24 cellular contexts compared by ENCODE assay signal in the genomic region with DNA sequence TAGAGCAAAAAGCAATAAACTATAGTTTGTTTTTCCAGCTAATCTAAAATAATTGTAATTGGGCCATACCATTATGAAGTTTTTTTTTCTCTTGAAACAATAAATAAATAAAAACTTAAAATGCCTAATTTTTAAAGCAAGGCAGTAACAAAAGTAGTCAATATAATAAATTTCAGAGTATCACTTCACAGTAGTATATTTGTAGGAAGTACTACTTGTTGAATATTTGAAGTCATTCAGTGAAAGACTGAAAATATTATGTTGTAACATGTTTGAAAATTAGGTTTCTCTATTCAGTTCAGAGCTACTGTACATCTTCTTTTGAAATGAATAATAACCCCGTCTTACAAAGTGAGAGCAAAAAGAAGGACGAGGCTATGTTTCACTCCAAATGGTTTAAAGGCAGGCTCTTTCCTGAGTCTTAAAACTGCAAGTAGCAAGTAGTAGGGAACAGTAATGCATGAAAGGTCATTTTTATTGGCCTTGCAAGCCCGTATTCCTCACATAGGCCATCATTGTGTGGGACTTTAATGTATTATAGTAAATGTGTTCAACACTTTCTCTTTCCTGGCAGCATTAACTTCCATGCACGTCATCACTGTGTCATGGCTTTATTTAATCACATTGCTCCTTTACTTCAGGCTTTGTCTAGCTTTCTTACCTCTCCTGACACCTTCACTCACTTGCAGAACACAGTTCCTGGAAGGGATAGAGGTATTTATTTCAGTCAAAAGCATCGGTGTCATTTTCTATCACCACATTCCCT.
"Had no signal": no experiment of that assay in that cellular context is flagged by ENCODE, and none has a peak within 500 bp of the region (broad histone marks: within the 10 kb centered on the region; RNA-seq: fewer than 3 reads in every experiment).

No MANE protein-coding gene starts in this region.

- H3K36me3 Mint-ChIP-seq: natural killer cell; stimulated activated effector memory CD8-positive, alpha-beta T cell treated with anti-CD3 and anti-CD28 coated beads, Interleukin-12 subunit alpha, Interleukin-12 subunit beta, amount 100 ng/mL, for 72 hours had no signal

- H3K4me1 ChIP-seq: gastrocnemius medialis, parathyroid adenoma, right lobe of liver, testis, upper lobe of left lung had no signal

- DNase-seq: activated CD4-positive, alpha-beta T cell treated with anti-CD3 and anti-CD28 coated beads for 1 hour; activated CD8-positive, alpha-beta memory T cell treated with anti-CD3 and anti-CD28 coated beads for 24 hours; activated CD8-positive, alpha-beta memory T cell treated with anti-CD3 and anti-CD28 coated beads, Interleukin-2, amount 50 U/mL, for 48 hours; activated effector memory CD4-positive, alpha-beta T cell treated with anti-CD3 and anti-CD28 coated beads, Interleukin-2, amount 50 U/mL, for 16 hours; activated naive CD4-positive, alpha-beta T cell treated with anti-CD3 and anti-CD28 coated beads, Interleukin-2, amount 50 U/mL, for 16 hours; activated T-cell treated with anti-CD3 and anti-CD28 coated beads, Interleukin-2, amount 50 U/mL, for 48 hours; dorsolateral prefrontal cortex; endodermal cell; gastrocnemius medialis; heart left ventricle; left ventricle myocardium superior; natural killer cell; right lobe of liver; small intestine; stimulated activated CD4-positive, alpha-beta T cell treated with anti-CD3 and anti-CD28 coated beads, Interleukin-4, amount 100 ng/mL, for 1 hour; testis; upper lobe of left lung had no signal

- H3K27me3 ChIP-seq: ascending aorta, dorsolateral prefrontal cortex, gastrocnemius medialis, heart left ventricle, neutrophil, right lobe of liver, testis, upper lobe of left lung had no signal

- H3K4me3 ChIP-seq: ascending aorta, dorsolateral prefrontal cortex, gastrocnemius medialis, heart left ventricle, right lobe of liver, testis, upper lobe of left lung had no signal

- H3K27ac Mint-ChIP-seq: endodermal cell; memory B cell; natural killer cell; stimulated activated effector memory CD8-positive, alpha-beta T cell treated with anti-CD3 and anti-CD28 coated beads, Interleukin-12 subunit alpha, Interleukin-12 subunit beta, amount 100 ng/mL, for 72 hours; T-helper 1 cell treated with Interleukin-12 subunit alpha and Interleukin-12 subunit beta and Interleukin-4 antibody, amounts not matched to agents 30 μg/mL and 1 μg/mL, for 36 hours had no signal

- H3K79me2 ChIP-seq: parathyroid adenoma had no signal

- H3K27ac ChIP-seq: ascending aorta, dorsolateral prefrontal cortex, gastrocnemius medialis, heart left ventricle, neutrophil, parathyroid adenoma, right lobe of liver, testis, upper lobe of left lung, VCaP had no signal

- H3K36me3 ChIP-seq: ascending aorta, gastrocnemius medialis, right lobe of liver, upper lobe of left lung had no signal

- ATAC-seq: gastrocnemius medialis; heart left ventricle; left ventricle myocardium superior; natural killer cell; right lobe of liver; stimulated activated effector memory CD8-positive, alpha-beta T cell treated with anti-CD3 and anti-CD28 coated beads, Interleukin-12 subunit alpha, Interleukin-12 subunit beta, amount 100 ng/mL, for 72 hours had no signal

- H3K27me3 Mint-ChIP-seq: memory B cell had no signal

- H3K4me3 Mint-ChIP-seq: endodermal cell; memory B cell; natural killer cell; stimulated activated effector memory CD8-positive, alpha-beta T cell treated with anti-CD3 and anti-CD28 coated beads, Interleukin-12 subunit alpha, Interleukin-12 subunit beta, amount 100 ng/mL, for 72 hours; T-helper 1 cell treated with Interleukin-12 subunit alpha and Interleukin-12 subunit beta and Interleukin-4 antibody, amounts not matched to agents 30 μg/mL and 1 μg/mL, for 36 hours had no signal

- H3K9me3 Mint-ChIP-seq: endodermal cell; memory B cell; natural killer cell; stimulated activated effector memory CD8-positive, alpha-beta T cell treated with anti-CD3 and anti-CD28 coated beads, Interleukin-12 subunit alpha, Interleukin-12 subunit beta, amount 100 ng/mL, for 72 hours; T-helper 1 cell treated with Interleukin-12 subunit alpha and Interleukin-12 subunit beta and Interleukin-4 antibody, amounts not matched to agents 30 μg/mL and 1 μg/mL, for 36 hours had no signal

- H3K9me3 ChIP-seq: ascending aorta, gastrocnemius medialis, heart left ventricle, neutrophil, right lobe of liver, testis, upper lobe of left lung had no signal

- H3K9ac ChIP-seq: parathyroid adenoma had no signal

- H3K4me1 Mint-ChIP-seq: stimulated activated effector memory CD8-positive, alpha-beta T cell treated with anti-CD3 and anti-CD28 coated beads, Interleukin-12 subunit alpha, Interleukin-12 subunit beta, amount 100 ng/mL, for 72 hours had no signal

- H2AFZ ChIP-seq: parathyroid adenoma had no signal
